Comparison of ENCODE assay signal across 8 cellular contexts in the genomic region with DNA sequence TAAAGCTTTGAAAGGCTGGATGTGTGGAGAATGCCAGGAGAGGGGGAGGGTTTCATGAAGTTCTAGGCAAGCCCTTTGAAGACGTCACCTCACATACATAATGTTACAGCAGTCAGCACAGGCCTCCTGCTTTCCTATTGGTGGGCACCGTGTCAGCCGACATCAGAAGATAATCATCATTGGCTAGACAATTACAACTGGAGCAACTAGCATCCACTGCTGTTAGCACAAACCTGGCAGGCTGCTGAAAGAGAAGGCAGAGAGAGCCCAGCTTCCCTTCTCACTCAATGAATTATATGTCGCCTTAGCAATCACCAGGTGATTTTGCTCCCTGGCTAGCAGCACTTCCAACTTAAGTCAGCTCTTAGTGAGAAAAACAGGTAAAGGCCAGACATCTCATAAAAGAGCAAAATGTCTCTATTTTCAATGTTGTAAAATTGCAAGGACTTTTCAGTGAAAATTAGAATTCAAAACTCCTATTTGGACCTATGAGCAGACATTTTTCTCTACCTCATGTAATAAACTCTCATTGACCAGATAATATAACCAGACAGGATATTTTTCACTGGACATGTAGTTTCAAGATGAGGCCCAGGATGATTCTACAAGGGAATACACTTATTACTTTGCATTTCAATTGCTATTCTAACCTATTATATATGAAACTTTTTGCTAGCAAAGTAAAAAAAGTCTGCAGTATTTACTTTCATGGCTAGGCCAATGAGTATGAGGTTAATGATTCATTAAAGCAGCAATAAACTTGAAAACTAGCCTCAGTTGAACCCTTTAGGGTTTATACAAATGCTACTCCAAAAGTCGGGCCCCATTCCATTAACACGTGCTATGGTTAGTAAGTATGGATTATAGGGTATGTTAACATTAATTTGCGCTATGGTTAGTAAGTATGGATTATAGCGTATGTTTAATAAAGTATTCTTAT. TPM values are rescaled to one million over a fixed set of nuclear protein-coding genes. Genes with fewer than 3 reads are reported as not detected.
DNase-seq lines count a peak whose midpoint lies in the region; FAIRE-seq and TF ChIP-seq lines count a peak whose summit lies in the region.

No MANE protein-coding gene starts in this region.

- H3K4me3 ChIP-seq in NB4 (ENCODE audit: low read depth, low read length) (no peak overlapping the region), astrocyte of the spinal cord (ENCODE audit: low read depth, low read length) (no peak overlapping the region)

- no peak overlapping the region for H3K4me3 Mint-ChIP-seq in HFFc6

- in situ Hi-C loops in astrocyte of the spinal cord (cut with HindIII; ENCODE audit: low sequenced_read_pairs) = no loop called here

- no peaks in the 10 kb centered on the region for H3K36me3 Mint-ChIP-seq in HFFc6 (ENCODE audit: low read depth)

- no peaks in the 10 kb centered on the region for H3K9me3 Mint-ChIP-seq in HFFc6

- H3K4me1 Mint-ChIP-seq in HFFc6 (ENCODE audit: low read depth) = peaks cover 23% of the 10 kb centered on the region

- peak overlapping the region; percentile 11; the same call in 1 of the 2 replicates for H3K27ac Mint-ChIP-seq in HFFc6

- DNase-seq in GM12892 (ENCODE audit: insufficient read length) (peak; percentile 29), HFFc6 (peak; percentile 28), NB4 (ENCODE audit: low read depth) (peak; percentile 91), T-helper 2 cell (peak in 4 of 5 experiments; percentile 40 to 95 (median 62)), astrocyte of the spinal cord (ENCODE audit: low read depth, low spot score) (peak; percentile 98), iPS DF 19.7 (ENCODE audit: low read depth, low spot score) (peak; percentile 94), smooth muscle cell of the brain vasculature (ENCODE audit: low read depth, low spot score) (peak; percentile 84), DMS79 (lab: John Stamatoyannopoulos, UW) (no peak)

- peaks cover 2% of the 10 kb centered on the region for H3K27me3 Mint-ChIP-seq in HFFc6 (ENCODE audit: insufficient read depth)

- peak; percentile 86 for FAIRE-seq in GM12892 (lab: Jason Lieb, UNC)

- no peak for TF ChIP-seq CTCF in HFFc6 (IDR thresholded peaks at IDR 0.05)
- TF ChIP-seq CTCF in NB4 (IDR thresholded peaks at IDR 0.05; ENCODE audit: low read depth, low read length) = no peak
- TF ChIP-seq CTCF in astrocyte of the spinal cord (IDR thresholded peaks at IDR 0.05; ENCODE audit: low read depth, low read length) = no peak

- TF ChIP-seq POLR2A in GM12892 (IDR thresholded peaks at IDR 0.05; ENCODE audit: low read depth, low read length) (peak; percentile 83), NB4 (IDR thresholded peaks at IDR 0.05; ENCODE audit: extremely low read depth, insufficient read length) (peak; percentile 87)

RNA-seq across cellular contexts. Expression of a gene that starts 4.3 kb away (rescaled TPM):
- 6.1 TPM for polyA plus RNA-seq in GM12892 (2012; ENCODE audit: missing spikeins)
- 10 to 100 TPM; 21.0 to 26.2 (median 22.5) TPM for total RNA-seq in HFFc6 (2021; fragmentation: NEBNext Ultra II Directional; extraction: Animal tissue kit (Norgen Biotek cat#: 25700))
